In genomic region chr2:130728549-130729310, GRCh38 we compare ENCODE assay signal across 8 cellular contexts. TPM values are rescaled to one million over a fixed set of nuclear protein-coding genes. Genes with fewer than 3 reads are reported as not detected.
DNase-seq lines count a peak whose midpoint lies in the region; ATAC-seq, FAIRE-seq and TF ChIP-seq lines count a peak whose summit lies in the region.

TSS of gene GPR148 (plus strand) at chr2:130729070. CDS start at chr2:130729152, 82 bp downstream.

- H3K4me1 Mint-ChIP-seq in activated T-helper 2 cell treated with anti-CD3 and anti-CD28 coated beads, Interferon-gamma antibody, Interleukin-2, Interleukin-4, amounts not matched to agents 10 μg/mL and 5 μg/mL and 100 μg/mL, durations not matched to agents 14 hours and 24 hours and 36 hours (ENCODE audit: low read depth), result peaks cover 7% of the 10 kb centered on the region

- H3K27ac ChIP-seq in A549 (peak within 1 kb of the TSS; percentile 36 to 89; a peak in 5 of 6 replicates), lower lobe of right lung (peak within 1 kb of the TSS; percentile 46)

- no peaks in the 10 kb centered on the region for H3K9me3 Mint-ChIP-seq in activated T-helper 2 cell treated with anti-CD3 and anti-CD28 coated beads, Interferon-gamma antibody, Interleukin-2, Interleukin-4, amounts not matched to agents 10 μg/mL and 5 μg/mL and 100 μg/mL, durations not matched to agents 14 hours and 24 hours and 36 hours

- POLR2A ChIA-PET in A549 (lab: Yijun Ruan, JAX), result no interaction called here

- CTCF ChIA-PET in A549 (lab: Yijun Ruan, JAX), result interaction anchor here (1.2 to 1.4 kb wide), 3 partner anchors 14 to 69 kb away, joined by 3 to 4 read pairs (median 4); no protein-coding TSS in a partner anchor

- no peaks in the 10 kb centered on the region for H3K36me3 Mint-ChIP-seq in activated T-helper 2 cell treated with anti-CD3 and anti-CD28 coated beads, Interferon-gamma antibody, Interleukin-2, Interleukin-4, amounts not matched to agents 10 μg/mL and 5 μg/mL and 100 μg/mL, durations not matched to agents 14 hours and 24 hours and 36 hours (ENCODE audit: low read depth)

- H3K36me3 ChIP-seq in lower lobe of right lung, result no peaks in the 10 kb centered on the region

- ATAC-seq in A549 (0 out of 6 replicates have a peak, but pooled peaks of 1 of the 2 experiments have one; percentile 5), lower lobe of right lung (no peak)

- TF ChIP-seq POLR2A in A549 (IDR thresholded peaks at IDR 0.05; ENCODE audit: low read length), result no peak

- intact Hi-C loops in activated T-helper 2 cell treated with anti-CD3 and anti-CD28 coated beads, Interferon-gamma antibody, Interleukin-2, Interleukin-4, amounts not matched to agents 10 μg/mL and 5 μg/mL and 100 μg/mL, durations not matched to agents 14 hours and 24 hours and 36 hours (cut with micrococcal nuclease), result loop anchor here (5.0 to 10.0 kb wide), 2 partner anchors 69 to 366 kb away; partner anchors contain the start of gene FAM168B
- intact Hi-C loops in lower lobe of right lung (cut with DNase I), result no loop called here

- peaks cover 10% of the 10 kb centered on the region for H3K27me3 ChIP-seq in lower lobe of right lung (ENCODE audit: low read depth)

- H3K27me3 Mint-ChIP-seq in activated T-helper 2 cell treated with anti-CD3 and anti-CD28 coated beads, Interferon-gamma antibody, Interleukin-2, Interleukin-4, amounts not matched to agents 10 μg/mL and 5 μg/mL and 100 μg/mL, durations not matched to agents 14 hours and 24 hours and 36 hours (ENCODE audit: low read depth), result peaks cover 12% of the 10 kb centered on the region

- TF ChIP-seq CTCF in A549 (IDR thresholded peaks at IDR 0.05), result no peak
- no peak for TF ChIP-seq CTCF in lower lobe of right lung (IDR thresholded peaks at IDR 0.05)
- TF ChIP-seq CTCF in GM10266 (IDR thresholded peaks at IDR 0.05; ENCODE audit: control insufficient read depth, insufficient read depth, low read depth, missing control alignments), result no peak

- no peak within 1 kb of the TSS for H3K27ac Mint-ChIP-seq in activated T-helper 2 cell treated with anti-CD3 and anti-CD28 coated beads, Interferon-gamma antibody, Interleukin-2, Interleukin-4, amounts not matched to agents 10 μg/mL and 5 μg/mL and 100 μg/mL, durations not matched to agents 14 hours and 24 hours and 36 hours

- no peak for TF ChIP-seq EP300 in A549 (IDR thresholded peaks at IDR 0.05)

- H3K4me3 ChIP-seq in A549, result peak within 1 kb of the TSS; percentile 70
- peak within 1 kb of the TSS; percentile 43 for H3K4me3 ChIP-seq in Jurkat, Clone E6-1 (ENCODE audit: low read length)
- H3K4me3 ChIP-seq in lower lobe of right lung, result peak within 1 kb of the TSS; percentile 64

- WGBS in A549 (ENCODE audit: missing lambda C conversion rate), result 71% methylated on average over 5 of the region's 8 CpGs

- no peak for DNase-seq in A549 (ENCODE audit: low read depth in 1 of 2, low spot score in 1 of 2)
- DNase-seq in Jurkat, Clone E6-1 (ENCODE audit: low read depth, low spot score), result peak; percentile 5
- DNase-seq in activated T-helper 2 cell treated with anti-CD3 and anti-CD28 coated beads, Interferon-gamma antibody, Interleukin-2, Interleukin-4, amounts not matched to agents 10 μg/mL and 5 μg/mL and 100 μg/mL, durations not matched to agents 14 hours and 24 hours and 36 hours (ENCODE audit: low spot score), result no peak
- DNase-seq in lower lobe of right lung, result no peak
- no peak for DNase-seq in GM10266 (ENCODE audit: extremely low spot score)
- no peak for DNase-seq in HT-29 (ENCODE audit: low spot score)
- DNase-seq in amygdala (lab: John Stamatoyannopoulos, UW), result no peak
- no peak for DNase-seq in activated naive CD4-positive, alpha-beta T cell treated with anti-CD3 and anti-CD28 coated beads, Interleukin-2, amount 50 U/mL, for 16 hours

- FAIRE-seq in A549 (lab: Jason Lieb, UNC), result no peak

- peak within 1 kb of the TSS; percentile 99 for H3K4me2 ChIP-seq in A549

- H3K4me1 ChIP-seq in A549, result peaks cover 9% of the 10 kb centered on the region
- H3K4me1 ChIP-seq in lower lobe of right lung, result peaks cover 15% of the 10 kb centered on the region

- TF ChIP-seq RAD21 in A549 (conservative IDR thresholded peaks at IDR 0.05 in 1 of 2, IDR thresholded peaks at IDR 0.05 in 1 of 2), result no peak

- H3K9me3 ChIP-seq in A549 (no peaks in the 10 kb centered on the region), lower lobe of right lung (no peaks in the 10 kb centered on the region)

- H3K4me3 Mint-ChIP-seq in activated T-helper 2 cell treated with anti-CD3 and anti-CD28 coated beads, Interferon-gamma antibody, Interleukin-2, Interleukin-4, amounts not matched to agents 10 μg/mL and 5 μg/mL and 100 μg/mL, durations not matched to agents 14 hours and 24 hours and 36 hours (ENCODE audit: low read depth), result peak within 1 kb of the TSS; percentile 30

TF ChIP-seq in A549, 52 proteins besides CTCF, POLR2A, EP300 and RAD21:
- no peak for TF ChIP-seq HOXB13 (CRISPR knock-in tag; IDR thresholded peaks at IDR 0.05; ENCODE audit: low read depth)
- TF ChIP-seq NPAS2 (CRISPR knock-in tag; IDR thresholded peaks at IDR 0.05; ENCODE audit: borderline replicate concordance), result no peak
- no peak for TF ChIP-seq HOXB5 (CRISPR knock-in tag; IDR thresholded peaks at IDR 0.05)
- no peak for TF ChIP-seq NFE2L2 (conservative IDR thresholded peaks at IDR 0.05; ENCODE audit: low read length)
- no peak for TF ChIP-seq ZNF302 (CRISPR knock-in tag; IDR thresholded peaks at IDR 0.05)
- TF ChIP-seq MYC (IDR thresholded peaks at IDR 0.05; ENCODE audit: borderline replicate concordance, low read length), result no peak
- no peak for TF ChIP-seq KDM1A (IDR thresholded peaks at IDR 0.05; ENCODE audit: low read depth)
- TF ChIP-seq BCL3 (IDR thresholded peaks at IDR 0.05), result no peak
- TF ChIP-seq JUNB (IDR thresholded peaks at IDR 0.05), result no peak
- no peak for TF ChIP-seq TP53 (CRISPR knock-in tag; IDR thresholded peaks at IDR 0.05)
- TF ChIP-seq RCOR1 (IDR thresholded peaks at IDR 0.05; ENCODE audit: low read depth, low read length), result no peak
- no peak for TF ChIP-seq GATA3 (IDR thresholded peaks at IDR 0.05; ENCODE audit: borderline replicate concordance)
- TF ChIP-seq ZC3H11A (IDR thresholded peaks at IDR 0.05), result no peak

RNA-seq across cellular contexts. Expression of gene GPR148, which starts in this region (rescaled TPM):
- polyA plus RNA-seq in A549 (2011; rRNA removed) (not detected in 2 replicates), A549 (2017; fragmentation: RNase III; extraction: RNeasy Plus Mini Kit Qiagen cat#74134 plus additional on column Dnase treatment) (not detected in 3 replicates)
- not detected in 2 replicates for polyA plus RNA-seq in A549 (2012; cell fraction: cytosol; rRNA removed)
- polyA plus RNA-seq in A549 (2012; cell fraction: nucleus; rRNA removed), result not detected in 2 replicates
- 0.17 TPM in 1 of 2 replicates, not detected in the other for polyA minus RNA-seq in A549 (2011; rRNA and poly(A)+ RNA removed)
- not detected for polyA plus RNA-seq in Jurkat, Clone E6-1 (2012; ENCODE audit: insufficient read depth, insufficient read length)
- not detected in 2 replicates for total RNA-seq in activated T-helper 2 cell treated with anti-CD3 and anti-CD28 coated beads, Interferon-gamma antibody, Interleukin-2, Interleukin-4, amounts not matched to agents 10 μg/mL and 5 μg/mL and 100 μg/mL, durations not matched to agents 14 hours and 24 hours and 36 hours
- not detected for total RNA-seq in lower lobe of right lung
- not detected in 2 replicates for total RNA-seq in HT-29 (2014; rRNA removed; shearing (Covaris generic))
